In genomic region chr9:132546148-132547051, GRCh38 we compare ENCODE assay signal across 1 cellular context.
TF ChIP-seq lines count a peak whose summit lies in the region.

No MANE protein-coding gene starts in this region.

TF ChIP-seq in K562, 482 proteins besides CTCF, POLR2A, EP300 and RAD21 (continued from another document):
- TF ChIP-seq PKNOX1 (IDR thresholded peaks at IDR 0.05) (peak; percentile 66), GTF2F1 (IDR thresholded peaks at IDR 0.05; ENCODE audit: low read depth, low read length) (no peak), SIN3A (IDR thresholded peaks at IDR 0.05; ENCODE audit: borderline replicate concordance in 2 of 2, control insufficient read depth in 1 of 2, low read depth in 2 of 2, low read length in 2 of 2) (no peak), ZBTB7A (IDR thresholded peaks at IDR 0.05; ENCODE audit: borderline replicate concordance, control insufficient read depth, low read depth, low read length) (peak; percentile 93), MEIS2 (IDR thresholded peaks at IDR 0.05; ENCODE audit: partially characterized antibody) (peak; percentile 71)
